In genomic region chr2:207768891-207769596, GRCh38 we compare ENCODE assay signal across 8 cellular contexts. TPM values are rescaled to one million over a fixed set of nuclear protein-coding genes. Genes with fewer than 3 reads are reported as not detected.
DNase-seq lines count a peak whose midpoint lies in the region; ATAC-seq and TF ChIP-seq lines count a peak whose summit lies in the region.

No MANE protein-coding gene starts in this region.

- peak overlapping the region; percentile 74 for H3K4me3 ChIP-seq in CD8-positive, alpha-beta memory T cell (ENCODE audit: low read length)
- H3K4me3 ChIP-seq in endocrine pancreas (ENCODE audit: control insufficient read depth, insufficient read depth, low read length) (peak overlapping the region; percentile 74), mucosa of stomach (ENCODE audit: low read length) (peak overlapping the region; percentile 97), upper lobe of left lung (peak overlapping the region; percentile 81 to 93 (median 88))

- no peaks in the 10 kb centered on the region for H3K36me3 ChIP-seq in CD8-positive, alpha-beta memory T cell (ENCODE audit: insufficient read depth, low read length)
- H3K36me3 ChIP-seq in endocrine pancreas (ENCODE audit: control insufficient read depth, insufficient read depth, low read length) (no peaks in the 10 kb centered on the region), mucosa of stomach (ENCODE audit: control insufficient read depth, insufficient read depth, low read length) (peaks cover 8% of the 10 kb centered on the region), upper lobe of left lung (peaks cover 0 to 14% (median 7%) of the 10 kb centered on the region in 4 donors)

- TF ChIP-seq EP300 in upper lobe of left lung (IDR thresholded peaks at IDR 0.05), result no peak

- peaks cover 9% of the 10 kb centered on the region for H3K27me3 ChIP-seq in CD8-positive, alpha-beta memory T cell (ENCODE audit: insufficient read depth, low read length, poor library complexity, severe bottlenecking)
- H3K27me3 ChIP-seq in endocrine pancreas (ENCODE audit: control insufficient read depth, insufficient read depth, low read length) (no peaks in the 10 kb centered on the region), mucosa of stomach (ENCODE audit: control insufficient read depth, insufficient read depth, low read length) (no peaks in the 10 kb centered on the region), upper lobe of left lung (no peaks in the 10 kb centered on the region)

- peak overlapping the region; percentile 54 for H3K27ac ChIP-seq in CD8-positive, alpha-beta memory T cell (ENCODE audit: low read depth, low read length)
- peak overlapping the region; percentile 87 to 96 (median 92) for H3K27ac ChIP-seq in upper lobe of left lung

- POLR2A ChIA-PET in CD8-positive, alpha-beta memory T cell (lab: Charles Lee), result interaction anchor here (1.0 kb wide), 1 partner anchor 238 kb away, joined by 3 read pairs; no protein-coding TSS in a partner anchor

- peak overlapping the region in 3 of 8 donors; percentile 70 to 83 (median 72) for H3K27ac Mint-ChIP-seq in CD8-positive, alpha-beta memory T cell
- no peak overlapping the region for H3K27ac Mint-ChIP-seq in T-helper 2 cell treated with Interferon-gamma antibody and Interleukin-4, amounts not matched to agents 5 μg/mL and 100 μg/mL, for 36 hours

- ATAC-seq in GM19397 (IDR thresholded peaks at IDR 0.05; ENCODE audit: unreplicated experiment) (peak; percentile 11), HG03520 (IDR thresholded peaks at IDR 0.05; ENCODE audit: unreplicated experiment) (peak; percentile 8), upper lobe of left lung (ENCODE audit: low FRiP score in 2 of 2) (peak in 1 of 2 donors; percentile 5)

- H3K4me1 ChIP-seq in CD8-positive, alpha-beta memory T cell (ENCODE audit: insufficient read depth, low read length), result peaks cover 21% of the 10 kb centered on the region
- H3K4me1 ChIP-seq in endocrine pancreas (ENCODE audit: control insufficient read depth, insufficient read depth, low read length), result peaks cover 16% of the 10 kb centered on the region
- H3K4me1 ChIP-seq in mucosa of stomach (ENCODE audit: control insufficient read depth, insufficient read depth, low read length), result peaks cover 41% of the 10 kb centered on the region
- peaks cover 23 to 43% (median 41%) of the 10 kb centered on the region in 4 donors for H3K4me1 ChIP-seq in upper lobe of left lung

- H3K4me1 Mint-ChIP-seq in CD8-positive, alpha-beta memory T cell, result peaks cover 28 to 39% (median 28%) of the 10 kb centered on the region in 3 donors
- H3K4me1 Mint-ChIP-seq in T-helper 2 cell treated with Interferon-gamma antibody and Interleukin-4, amounts not matched to agents 5 μg/mL and 100 μg/mL, for 36 hours (ENCODE audit: low read depth), result peaks cover 23% of the 10 kb centered on the region

- H3K27me3 Mint-ChIP-seq in CD8-positive, alpha-beta memory T cell, result peaks cover 14 to 32% of the 10 kb centered on the region in 2 donors
- peaks cover 53% of the 10 kb centered on the region for H3K27me3 Mint-ChIP-seq in T-helper 2 cell treated with Interferon-gamma antibody and Interleukin-4, amounts not matched to agents 5 μg/mL and 100 μg/mL, for 36 hours (ENCODE audit: low read depth)

- H3K4me3 Mint-ChIP-seq in CD8-positive, alpha-beta memory T cell, result peak overlapping the region; percentile 85 to 95 (median 87)
- H3K4me3 Mint-ChIP-seq in T-helper 2 cell treated with Interferon-gamma antibody and Interleukin-4, amounts not matched to agents 5 μg/mL and 100 μg/mL, for 36 hours, result peak overlapping the region; percentile 84

- WGBS in upper lobe of left lung, 2 donors, result 0 to 2% methylated on average over 29 to 43 of the region's 51 CpGs

- peaks cover 0 to 2% (median 0%) of the 10 kb centered on the region in 5 donors for H3K9me3 Mint-ChIP-seq in CD8-positive, alpha-beta memory T cell
- no peaks in the 10 kb centered on the region for H3K9me3 Mint-ChIP-seq in T-helper 2 cell treated with Interferon-gamma antibody and Interleukin-4, amounts not matched to agents 5 μg/mL and 100 μg/mL, for 36 hours

- no peak for TF ChIP-seq CTCF in upper lobe of left lung (IDR thresholded peaks at IDR 0.05)

- H3K9ac ChIP-seq in endocrine pancreas (ENCODE audit: control insufficient read depth, insufficient read depth, low read length) (peak overlapping the region; percentile 96), mucosa of stomach (ENCODE audit: low read length) (peak overlapping the region; percentile 99)

- H3K36me3 Mint-ChIP-seq in CD8-positive, alpha-beta memory T cell, result peaks cover 0 to 6% (median 0%) of the 10 kb centered on the region in 3 donors
- no peaks in the 10 kb centered on the region for H3K36me3 Mint-ChIP-seq in T-helper 2 cell treated with Interferon-gamma antibody and Interleukin-4, amounts not matched to agents 5 μg/mL and 100 μg/mL, for 36 hours (ENCODE audit: low read depth)

- CTCF ChIA-PET in CD8-positive, alpha-beta memory T cell (lab: Charles Lee), result no interaction called here

- peak in 1 of 5 donors; percentile 17 for DNase-seq in CD8-positive, alpha-beta memory T cell
- no peak for DNase-seq in T-helper 2 cell treated with Interferon-gamma antibody and Interleukin-4, amounts not matched to agents 5 μg/mL and 100 μg/mL, for 36 hours (ENCODE audit: low spot score)
- peak in 1 of 2 donors; percentile 32 for DNase-seq in upper lobe of left lung
- no peak for DNase-seq in SHP77 treated with DMSO at 0.1 percent for 48 hours (lab: John Stamatoyannopoulos, UW)

- TF ChIP-seq POLR2A in upper lobe of left lung (IDR thresholded peaks at IDR 0.05), result no peak

- H3K9me3 ChIP-seq in CD8-positive, alpha-beta memory T cell (ENCODE audit: low read length), result no peaks in the 10 kb centered on the region
- H3K9me3 ChIP-seq in endocrine pancreas (ENCODE audit: control insufficient read depth, low read length), result no peaks in the 10 kb centered on the region
- no peaks in the 10 kb centered on the region for H3K9me3 ChIP-seq in mucosa of stomach (ENCODE audit: control insufficient read depth, low read length)
- no peaks in the 10 kb centered on the region for H3K9me3 ChIP-seq in upper lobe of left lung

RNA-seq across cellular contexts. Expression of gene FZD5, which starts 0.7 kb away (rescaled TPM):
- 1 to 10 TPM; 1.1 to 1.2 TPM for total RNA-seq in CD8-positive, alpha-beta memory T cell
- polyA plus RNA-seq in CD8-positive, alpha-beta memory T cell, result 0.06 TPM
- total RNA-seq in upper lobe of left lung, result 10 to 100 TPM; 30.5 to 69.2 (median 43.7) TPM

RNA-seq across cellular contexts. Expression of gene CCNYL1, which starts 57.6 kb away (rescaled TPM):
- 1 to 10 TPM; 6.1 to 7.2 TPM for total RNA-seq in CD8-positive, alpha-beta memory T cell
- polyA plus RNA-seq in CD8-positive, alpha-beta memory T cell, result 2.0 TPM
- total RNA-seq in upper lobe of left lung, result 10 to 100 TPM; 10.9 to 27.0 (median 19.2) TPM

Comparison
In these comparisons a context has a peak if more than half of its experiments do, and no peak if none do; other contexts are left out.
1. RNA of gene FZD5, which starts 0.7 kb away (total RNA-seq): 30.5 to 69.2 TPM in upper lobe of left lung; 1.1 to 1.2 TPM in CD8-positive, alpha-beta memory T cell; every median in the first group is over 10 times any median in the second.
2. Peak in every context shown above with its lines, with median percentiles within 50 percentile points of each other: H3K4me3 ChIP-seq.